ENCODE assay signal across 15 cellular contexts in the genomic region with DNA sequence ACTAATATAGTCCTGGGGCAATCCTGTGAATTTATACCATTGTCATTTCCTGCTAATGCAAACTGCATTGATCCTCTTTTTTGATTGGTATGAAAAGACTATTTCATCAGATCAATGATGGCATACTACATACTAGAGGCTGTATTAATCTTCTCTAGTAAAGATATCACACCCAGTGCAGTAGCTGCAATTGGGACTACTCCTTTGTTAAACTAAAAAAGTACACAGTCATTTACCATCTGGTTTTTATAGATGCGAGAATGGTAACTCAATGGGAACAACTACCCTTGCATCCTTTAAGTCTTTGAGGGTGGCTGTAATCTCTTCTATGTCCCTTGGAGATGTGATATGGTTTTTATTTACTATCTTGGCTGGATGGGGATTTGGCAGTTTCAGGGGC.
A peak's percentile ranks its signal among the peaks of the same experiment; 100 is the strongest.
DNase-seq lines count a peak whose midpoint lies in the region; ATAC-seq lines count a peak whose summit lies in the region.
"Had no signal": no experiment of that assay in that cellular context is flagged by ENCODE, and none has a peak within 500 bp of the region (broad histone marks: within the 10 kb centered on the region; RNA-seq: fewer than 3 reads in every experiment).

No MANE protein-coding gene starts in this region.

- H3K27ac ChIP-seq in KOPT-K1 (ENCODE audit: low read depth, low read length, poor library complexity, severe bottlenecking) (peak overlapping the region; percentile 7), angular gyrus (ENCODE audit: low read depth, low read length) (peak overlapping the region; percentile 67)
- H3K27ac ChIP-seq: A549 had no signal

- H3K4me3 Mint-ChIP-seq in memory B cell = no peak overlapping the region
- H3K4me3 Mint-ChIP-seq: CD14-positive monocyte; CD8-positive, alpha-beta T cell; GM23338 had no signal

- H3K36me3 Mint-ChIP-seq in memory B cell = peaks cover 4% of the 10 kb centered on the region
- H3K36me3 Mint-ChIP-seq: CD14-positive monocyte; CD8-positive, alpha-beta T cell had no signal

- peaks cover 27% of the 10 kb centered on the region for H3K4me1 Mint-ChIP-seq in memory B cell
- H3K4me1 Mint-ChIP-seq: GM23338 had no signal

- ATAC-seq in memory B cell (ENCODE audit: low read depth) (no peak), GM18868 (IDR thresholded peaks at IDR 0.05; ENCODE audit: unreplicated experiment) (no peak)
- ATAC-seq: CD8-positive, alpha-beta T cell had no signal

- no peaks in the 10 kb centered on the region for H3K36me3 ChIP-seq in KOPT-K1 (ENCODE audit: insufficient read depth, low read length)

- no peak for DNase-seq in memory B cell (ENCODE audit: low spot score in 2 of 2)
- no peak for DNase-seq in cerebellar nuclear complex (lab: John Stamatoyannopoulos, UW)
- no peak for DNase-seq in NCI-H187 (lab: John Stamatoyannopoulos, UW)
- DNase-seq in HuH-7 (ENCODE audit: low spot score) = no peak
- DNase-seq: CD8-positive, alpha-beta T cell; COR-L47; DMS53; GF-D8; H7 had no signal

- H3K9me3 ChIP-seq in KOPT-K1 (ENCODE audit: insufficient read depth, low read length, poor library complexity, severe bottlenecking) = no peaks in the 10 kb centered on the region
- H3K9me3 ChIP-seq: A549 had no signal

- peak overlapping the region; percentile 40 for H3K27ac Mint-ChIP-seq in memory B cell
- H3K27ac Mint-ChIP-seq: CD14-positive monocyte; CD8-positive, alpha-beta T cell; GM23338 had no signal

- peaks cover 3% of the 10 kb centered on the region for H3K9me3 Mint-ChIP-seq in memory B cell
- H3K9me3 Mint-ChIP-seq: CD8-positive, alpha-beta T cell; GM23338 had no signal

- no peaks in the 10 kb centered on the region for H3K27me3 Mint-ChIP-seq in memory B cell
